ENCODE assay signal across 1 cellular context in the genomic region with DNA sequence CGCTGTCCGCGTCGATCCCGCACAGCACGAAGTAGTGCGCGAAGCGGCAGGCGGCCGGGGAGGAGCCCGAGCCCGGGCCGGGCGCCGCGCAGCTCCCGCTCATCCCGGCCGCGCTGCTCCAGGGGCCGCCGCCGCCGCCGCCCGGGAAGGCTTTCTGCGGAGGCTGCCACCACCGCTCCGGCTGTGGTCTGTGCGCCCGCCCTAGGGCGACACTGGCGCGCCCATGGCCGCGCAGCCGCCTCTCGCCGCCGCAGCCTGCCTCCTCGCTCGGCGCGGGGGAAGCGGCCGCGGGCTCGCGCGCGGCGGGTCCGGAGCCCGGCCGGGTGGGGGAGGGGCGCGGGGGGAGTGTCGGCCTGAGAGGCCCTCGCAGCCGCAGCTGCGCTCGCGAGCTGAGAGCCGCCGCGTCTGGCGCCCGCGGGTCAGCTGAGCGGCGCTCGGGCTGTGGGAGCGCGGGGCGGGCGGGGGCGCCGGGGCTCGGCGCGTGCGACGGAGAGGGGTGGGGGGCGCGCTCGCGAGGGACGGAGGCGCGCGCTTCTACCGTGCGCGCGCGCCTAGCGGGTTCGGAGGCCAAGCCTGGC.
TF ChIP-seq lines count a peak whose summit lies in the region.

DENND5B (minus strand) TSS at position 407 of the 578 bp plus-strand sequence; CDS start at position 103, 304 bp downstream.

TF ChIP-seq in K562, 482 proteins besides CTCF, POLR2A, EP300 and RAD21 (continued from another document and continues in another):
- TF ChIP-seq BCLAF1 (IDR thresholded peaks at IDR 0.05; ENCODE audit: borderline replicate concordance in 1 of 2, control insufficient read depth in 1 of 2, low read depth in 2 of 2, low read length in 1 of 2) (no peak), ZNF12 (CRISPR knock-in tag; IDR thresholded peaks at IDR 0.05) (no peak), NR2C2 (CRISPR knock-in tag; IDR thresholded peaks at IDR 0.05) (no peak), NR2C2 (tag; IDR thresholded peaks at IDR 0.05) (peak; percentile 15; the same call in 1 of the 2 replicates), ZFP1 (CRISPR knock-in tag; IDR thresholded peaks at IDR 0.05) (no peak), ZNF431 (CRISPR knock-in tag; IDR thresholded peaks at IDR 0.05) (no peak), POLR2G (IDR thresholded peaks at IDR 0.05; ENCODE audit: low read depth, low read length) (peak; percentile 70; the same call in 1 of the 2 replicates), CTBP1 (IDR thresholded peaks at IDR 0.05; ENCODE audit: borderline replicate concordance) (peak; percentile 48), SIN3B (IDR thresholded peaks at IDR 0.05; ENCODE audit: low read depth) (peak; percentile 44; the same call in 1 of the 2 replicates), MAZ (CRISPR knock-in tag; conservative IDR thresholded peaks at IDR 0.05 in 1 of 2, IDR thresholded peaks at IDR 0.05 in 1 of 2) (peak in 1 of 2 experiments; percentile 28; a peak in 2 of 4 replicates), CHAMP1 (IDR thresholded peaks at IDR 0.05) (no peak), MCM7 (IDR thresholded peaks at IDR 0.05) (no peak), ZBTB9 (CRISPR knock-in tag; IDR thresholded peaks at IDR 0.05) (no peak), CREM (IDR thresholded peaks at IDR 0.05; ENCODE audit: low read depth) (no peak), YBX1 (IDR thresholded peaks at IDR 0.05) (no peak), BDP1 (IDR thresholded peaks at IDR 0.05; ENCODE audit: insufficient read depth, insufficient read length) (no peak), PPARD (CRISPR knock-in tag; IDR thresholded peaks at IDR 0.05) (no peak), CTCFL (IDR thresholded peaks at IDR 0.05; ENCODE audit: borderline replicate concordance, insufficient read depth, low read depth, low read length, poor library complexity, severe bottlenecking) (no peak), SIX5 (IDR thresholded peaks at IDR 0.05; ENCODE audit: borderline replicate concordance in 1 of 2, insufficient read depth in 1 of 2, low read depth in 1 of 2, low read length in 2 of 2) (no peak), NEUROD1 (IDR thresholded peaks at IDR 0.05; ENCODE audit: borderline replicate concordance, low read depth, low read length, partially characterized antibody) (no peak), ZNF561 (CRISPR knock-in tag; conservative IDR thresholded peaks at IDR 0.05) (no peak), CXXC5 (CRISPR knock-in tag; IDR thresholded peaks at IDR 0.05) (peak; percentile 53; the same call in 1 of the 2 replicates), ZFX (CRISPR knock-in tag; IDR thresholded peaks at IDR 0.05) (no peak; the same call in 1 of the 2 replicates), RBBP5 (IDR thresholded peaks at IDR 0.05; ENCODE audit: borderline replicate concordance, insufficient read depth, low read length, poor library complexity, severe bottlenecking) (peak; percentile 24), ZNF766 (CRISPR knock-in tag; conservative IDR thresholded peaks at IDR 0.05) (0 out of 2 replicates have a peak, but pooled peaks have one; percentile 42), PRMT5 (CRISPR knock-in tag; IDR thresholded peaks at IDR 0.05) (no peak), GTF2E2 (tag; IDR thresholded peaks at IDR 0.05) (peak; percentile 70; the same call in 1 of the 2 replicates), CREBBP (IDR thresholded peaks at IDR 0.05; ENCODE audit: low read depth, low read length) (no peak), NONO (IDR thresholded peaks at IDR 0.05; ENCODE audit: low read depth in 2 of 2, low read length in 1 of 2) (peak in 1 of 2 experiments; percentile 43; a peak in 1 of 4 replicates), KLF6 (CRISPR knock-in tag; IDR thresholded peaks at IDR 0.05; ENCODE audit: borderline replicate concordance) (no peak), ZNF445 (CRISPR knock-in tag; IDR thresholded peaks at IDR 0.05; ENCODE audit: low read depth) (no peak), RB1 (IDR thresholded peaks at IDR 0.05; ENCODE audit: low read depth) (peak; percentile 59), ZNF282 (CRISPR knock-in tag; IDR thresholded peaks at IDR 0.05) (no peak)
- TF ChIP-seq, protein P1, sequence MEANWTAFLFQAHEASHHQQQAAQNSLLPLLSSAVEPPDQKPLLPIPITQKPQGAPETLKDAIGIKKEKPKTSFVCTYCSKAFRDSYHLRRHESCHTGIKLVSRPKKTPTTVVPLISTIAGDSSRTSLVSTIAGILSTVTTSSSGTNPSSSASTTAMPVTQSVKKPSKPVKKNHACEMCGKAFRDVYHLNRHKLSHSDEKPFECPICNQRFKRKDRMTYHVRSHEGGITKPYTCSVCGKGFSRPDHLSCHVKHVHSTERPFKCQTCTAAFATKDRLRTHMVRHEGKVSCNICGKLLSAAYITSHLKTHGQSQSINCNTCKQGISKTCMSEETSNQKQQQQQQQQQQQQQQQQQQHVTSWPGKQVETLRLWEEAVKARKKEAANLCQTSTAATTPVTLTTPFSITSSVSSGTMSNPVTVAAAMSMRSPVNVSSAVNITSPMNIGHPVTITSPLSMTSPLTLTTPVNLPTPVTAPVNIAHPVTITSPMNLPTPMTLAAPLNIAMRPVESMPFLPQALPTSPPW (CRISPR knock-in tag; IDR thresholded peaks at IDR 0.05), result peak; percentile 90
- TF ChIP-seq, protein P2, sequence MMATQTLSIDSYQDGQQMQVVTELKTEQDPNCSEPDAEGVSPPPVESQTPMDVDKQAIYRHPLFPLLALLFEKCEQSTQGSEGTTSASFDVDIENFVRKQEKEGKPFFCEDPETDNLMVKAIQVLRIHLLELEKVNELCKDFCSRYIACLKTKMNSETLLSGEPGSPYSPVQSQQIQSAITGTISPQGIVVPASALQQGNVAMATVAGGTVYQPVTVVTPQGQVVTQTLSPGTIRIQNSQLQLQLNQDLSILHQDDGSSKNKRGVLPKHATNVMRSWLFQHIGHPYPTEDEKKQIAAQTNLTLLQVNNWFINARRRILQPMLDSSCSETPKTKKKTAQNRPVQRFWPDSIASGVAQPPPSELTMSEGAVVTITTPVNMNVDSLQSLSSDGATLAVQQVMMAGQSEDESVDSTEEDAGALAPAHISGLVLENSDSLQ (IDR thresholded peaks at IDR 0.05), result no peak
- TF ChIP-seq, protein P3, sequence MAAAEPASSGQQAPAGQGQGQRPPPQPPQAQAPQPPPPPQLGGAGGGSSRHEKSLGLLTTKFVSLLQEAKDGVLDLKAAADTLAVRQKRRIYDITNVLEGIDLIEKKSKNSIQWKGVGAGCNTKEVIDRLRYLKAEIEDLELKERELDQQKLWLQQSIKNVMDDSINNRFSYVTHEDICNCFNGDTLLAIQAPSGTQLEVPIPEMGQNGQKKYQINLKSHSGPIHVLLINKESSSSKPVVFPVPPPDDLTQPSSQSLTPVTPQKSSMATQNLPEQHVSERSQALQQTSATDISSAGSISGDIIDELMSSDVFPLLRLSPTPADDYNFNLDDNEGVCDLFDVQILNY (CRISPR knock-in tag; IDR thresholded peaks at IDR 0.05), result no peak
- TF ChIP-seq, protein P4, sequence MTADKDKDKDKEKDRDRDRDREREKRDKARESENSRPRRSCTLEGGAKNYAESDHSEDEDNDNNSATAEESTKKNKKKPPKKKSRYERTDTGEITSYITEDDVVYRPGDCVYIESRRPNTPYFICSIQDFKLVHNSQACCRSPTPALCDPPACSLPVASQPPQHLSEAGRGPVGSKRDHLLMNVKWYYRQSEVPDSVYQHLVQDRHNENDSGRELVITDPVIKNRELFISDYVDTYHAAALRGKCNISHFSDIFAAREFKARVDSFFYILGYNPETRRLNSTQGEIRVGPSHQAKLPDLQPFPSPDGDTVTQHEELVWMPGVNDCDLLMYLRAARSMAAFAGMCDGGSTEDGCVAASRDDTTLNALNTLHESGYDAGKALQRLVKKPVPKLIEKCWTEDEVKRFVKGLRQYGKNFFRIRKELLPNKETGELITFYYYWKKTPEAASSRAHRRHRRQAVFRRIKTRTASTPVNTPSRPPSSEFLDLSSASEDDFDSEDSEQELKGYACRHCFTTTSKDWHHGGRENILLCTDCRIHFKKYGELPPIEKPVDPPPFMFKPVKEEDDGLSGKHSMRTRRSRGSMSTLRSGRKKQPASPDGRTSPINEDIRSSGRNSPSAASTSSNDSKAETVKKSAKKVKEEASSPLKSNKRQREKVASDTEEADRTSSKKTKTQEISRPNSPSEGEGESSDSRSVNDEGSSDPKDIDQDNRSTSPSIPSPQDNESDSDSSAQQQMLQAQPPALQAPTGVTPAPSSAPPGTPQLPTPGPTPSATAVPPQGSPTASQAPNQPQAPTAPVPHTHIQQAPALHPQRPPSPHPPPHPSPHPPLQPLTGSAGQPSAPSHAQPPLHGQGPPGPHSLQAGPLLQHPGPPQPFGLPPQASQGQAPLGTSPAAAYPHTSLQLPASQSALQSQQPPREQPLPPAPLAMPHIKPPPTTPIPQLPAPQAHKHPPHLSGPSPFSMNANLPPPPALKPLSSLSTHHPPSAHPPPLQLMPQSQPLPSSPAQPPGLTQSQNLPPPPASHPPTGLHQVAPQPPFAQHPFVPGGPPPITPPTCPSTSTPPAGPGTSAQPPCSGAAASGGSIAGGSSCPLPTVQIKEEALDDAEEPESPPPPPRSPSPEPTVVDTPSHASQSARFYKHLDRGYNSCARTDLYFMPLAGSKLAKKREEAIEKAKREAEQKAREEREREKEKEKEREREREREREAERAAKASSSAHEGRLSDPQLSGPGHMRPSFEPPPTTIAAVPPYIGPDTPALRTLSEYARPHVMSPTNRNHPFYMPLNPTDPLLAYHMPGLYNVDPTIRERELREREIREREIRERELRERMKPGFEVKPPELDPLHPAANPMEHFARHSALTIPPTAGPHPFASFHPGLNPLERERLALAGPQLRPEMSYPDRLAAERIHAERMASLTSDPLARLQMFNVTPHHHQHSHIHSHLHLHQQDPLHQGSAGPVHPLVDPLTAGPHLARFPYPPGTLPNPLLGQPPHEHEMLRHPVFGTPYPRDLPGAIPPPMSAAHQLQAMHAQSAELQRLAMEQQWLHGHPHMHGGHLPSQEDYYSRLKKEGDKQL (CRISPR knock-in tag; IDR thresholded peaks at IDR 0.05; ENCODE audit: borderline replicate concordance), result no peak
- TF ChIP-seq, protein P5, sequence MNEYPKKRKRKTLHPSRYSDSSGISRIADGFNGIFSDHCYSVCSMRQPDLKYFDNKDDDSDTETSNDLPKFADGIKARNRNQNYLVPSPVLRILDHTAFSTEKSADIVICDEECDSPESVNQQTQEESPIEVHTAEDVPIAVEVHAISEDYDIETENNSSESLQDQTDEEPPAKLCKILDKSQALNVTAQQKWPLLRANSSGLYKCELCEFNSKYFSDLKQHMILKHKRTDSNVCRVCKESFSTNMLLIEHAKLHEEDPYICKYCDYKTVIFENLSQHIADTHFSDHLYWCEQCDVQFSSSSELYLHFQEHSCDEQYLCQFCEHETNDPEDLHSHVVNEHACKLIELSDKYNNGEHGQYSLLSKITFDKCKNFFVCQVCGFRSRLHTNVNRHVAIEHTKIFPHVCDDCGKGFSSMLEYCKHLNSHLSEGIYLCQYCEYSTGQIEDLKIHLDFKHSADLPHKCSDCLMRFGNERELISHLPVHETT (CRISPR knock-in tag; conservative IDR thresholded peaks at IDR 0.05 in 1 of 2, IDR thresholded peaks at IDR 0.05 in 1 of 2), result peak in 1 of 2 experiments; percentile 73; a peak in 1 of 4 replicates
